ENCODE assay signal across 8 cellular contexts in the genomic region with DNA sequence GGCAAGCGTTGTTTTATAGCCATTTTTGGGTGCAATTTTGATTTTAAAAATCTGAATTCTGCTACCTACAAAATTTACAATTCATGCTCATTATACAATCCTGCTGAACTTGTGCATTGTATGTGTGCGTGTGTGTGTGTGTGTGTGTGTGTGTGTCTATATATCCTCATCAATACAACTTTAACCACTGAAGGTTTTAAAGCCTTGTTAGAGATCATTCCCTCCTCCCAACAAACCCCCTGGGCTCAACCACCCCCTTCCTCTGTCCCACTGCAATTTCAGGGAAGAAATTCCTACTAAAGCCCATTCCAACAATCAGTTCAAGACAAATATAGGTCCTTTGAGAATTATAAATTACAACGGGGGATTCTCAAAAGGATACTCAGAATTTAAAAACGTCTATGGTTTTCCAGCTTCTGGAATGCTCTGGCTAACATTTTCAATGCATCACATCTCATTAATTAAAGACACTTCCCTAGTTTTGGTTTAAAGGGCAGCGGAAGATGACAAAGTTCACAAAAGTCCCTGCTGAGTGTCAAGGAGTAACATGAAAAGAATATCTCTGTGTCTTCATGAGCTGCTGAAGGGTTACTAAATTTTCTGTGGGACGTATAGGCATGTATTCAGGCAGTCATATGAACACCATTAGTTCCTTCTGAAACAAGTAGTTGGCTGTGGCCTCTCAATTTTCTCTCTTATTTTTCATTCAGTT. TPM values are rescaled to one million over a fixed set of nuclear protein-coding genes. Genes with fewer than 3 reads are reported as not detected.
DNase-seq lines count a peak whose midpoint lies in the region; ATAC-seq and TF ChIP-seq lines count a peak whose summit lies in the region.

No MANE protein-coding gene starts in this region.

- H3K9me3 Mint-ChIP-seq in activated CD4-positive, alpha-beta memory T cell treated with anti-CD3 and anti-CD28 coated beads, Interleukin-2, amount 10 ng/mL, durations not matched to agents 7 days and 5 days = no peaks in the 10 kb centered on the region

- H3K36me3 ChIP-seq in smooth muscle cell (ENCODE audit: low read depth) (no peaks in the 10 kb centered on the region), OCI-LY7 (ENCODE audit: insufficient read depth, low read length) (no peaks in the 10 kb centered on the region)

- H3K9me3 ChIP-seq in smooth muscle cell (replicated peaks; ENCODE audit: low read depth) = no peaks in the 10 kb centered on the region
- H3K9me3 ChIP-seq in OCI-LY7 (ENCODE audit: low read length) = no peaks in the 10 kb centered on the region

- H3K27me3 ChIP-seq in smooth muscle cell (ENCODE audit: low read depth) = no peaks in the 10 kb centered on the region

- CTCF ChIA-PET in activated CD4-positive, alpha-beta memory T cell treated with anti-CD3 and anti-CD28 coated beads, Interleukin-2, amount 10 ng/mL, durations not matched to agents 7 days and 5 days (lab: Charles Lee) = no interaction called here
- CTCF ChIA-PET in OCI-LY7 (lab: Charles Lee; ENCODE audit: unreplicated experiment) = no interaction called here

- H4K20me1 ChIP-seq in smooth muscle cell (ENCODE audit: low read depth) = no peaks in the 10 kb centered on the region
- H4K20me1 ChIP-seq in OCI-LY7 (ENCODE audit: insufficient read depth, low read length) = no peaks in the 10 kb centered on the region

- H3K4me2 ChIP-seq in smooth muscle cell (peak overlapping the region; percentile 86), OCI-LY7 (ENCODE audit: low read length) (no peak overlapping the region)

- H3K79me2 ChIP-seq in smooth muscle cell (ENCODE audit: low read depth) = peaks cover 26% of the 10 kb centered on the region
- H3K79me2 ChIP-seq in OCI-LY7 (ENCODE audit: insufficient read depth, low read depth, low read length) = no peaks in the 10 kb centered on the region

- H3K36me3 Mint-ChIP-seq in activated CD4-positive, alpha-beta memory T cell treated with anti-CD3 and anti-CD28 coated beads, Interleukin-2, amount 10 ng/mL, durations not matched to agents 7 days and 5 days (ENCODE audit: low read depth) = no peaks in the 10 kb centered on the region

- H3K4me3 Mint-ChIP-seq in activated CD4-positive, alpha-beta memory T cell treated with anti-CD3 and anti-CD28 coated beads, Interleukin-2, amount 10 ng/mL, durations not matched to agents 7 days and 5 days = peak overlapping the region; percentile 76

- peaks cover 5% of the 10 kb centered on the region for H3K4me1 Mint-ChIP-seq in activated CD4-positive, alpha-beta memory T cell treated with anti-CD3 and anti-CD28 coated beads, Interleukin-2, amount 10 ng/mL, durations not matched to agents 7 days and 5 days

- peak overlapping the region; percentile 55 for H3K9ac ChIP-seq in smooth muscle cell (ENCODE audit: low read depth)

- no peaks in the 10 kb centered on the region for H3K27me3 Mint-ChIP-seq in activated CD4-positive, alpha-beta memory T cell treated with anti-CD3 and anti-CD28 coated beads, Interleukin-2, amount 10 ng/mL, durations not matched to agents 7 days and 5 days

- H3K4me1 ChIP-seq in smooth muscle cell (ENCODE audit: low read depth) (peaks cover 57% of the 10 kb centered on the region), OCI-LY7 (ENCODE audit: insufficient read depth, low read length, poor library complexity, severe bottlenecking) (no peaks in the 10 kb centered on the region)

- H3F3A ChIP-seq in smooth muscle cell (ENCODE audit: low read depth) = no peaks in the 10 kb centered on the region

- BruUV-seq in OCI-LY7 (replicated peaks; lab: Mats Ljungman, UMichigan) = no TSS peak

- no peak for DNase-seq in HFF-Myc (ENCODE audit: extremely low read depth, low read depth)
- DNase-seq in activated CD4-positive, alpha-beta memory T cell treated with anti-CD3 and anti-CD28 coated beads, Interleukin-2, amount 10 ng/mL, durations not matched to agents 7 days and 5 days = no peak
- no peak for DNase-seq in left ventricle myocardium superior
- no peak for DNase-seq in smooth muscle cell (lab: John Stamatoyannopoulos, UW; ENCODE audit: unreplicated experiment)
- no peak for DNase-seq in OCI-LY7 (ENCODE audit: low spot score)
- no peak for DNase-seq in epidermal melanocyte (ENCODE audit: insufficient read length, low spot score)
- no peak for DNase-seq in iPS-NIHi7 (ENCODE audit: extremely low spot score)
- DNase-seq in NCI-H510A (lab: John Stamatoyannopoulos, UW) = no peak

- peak; percentile 27 for ATAC-seq in left ventricle myocardium superior

- TF ChIP-seq CTCF in HFF-Myc (IDR thresholded peaks at IDR 0.05; ENCODE audit: low read depth, low read length, missing control alignments) (no peak), smooth muscle cell (IDR thresholded peaks at IDR 0.05; ENCODE audit: borderline replicate concordance, insufficient read depth, poor library complexity, severe bottlenecking) (no peak), OCI-LY7 (conservative IDR thresholded peaks at IDR 0.05; ENCODE audit: low read length) (no peak)

- intact Hi-C loops in left ventricle myocardium superior (cut with micrococcal nuclease) (no loop called here), OCI-LY7 (cut with micrococcal nuclease; ENCODE audit: unreplicated experiment) (no loop called here)

- peak overlapping the region; percentile 82 for H3K4me3 ChIP-seq in HFF-Myc (replicated peaks; ENCODE audit: low read depth, low read length)
- H3K4me3 ChIP-seq in smooth muscle cell = peak overlapping the region; percentile 73
- no peak overlapping the region for H3K4me3 ChIP-seq in OCI-LY7 (ENCODE audit: low read depth, low read length, poor library complexity, severe bottlenecking)

- POLR2A ChIA-PET in activated CD4-positive, alpha-beta memory T cell treated with anti-CD3 and anti-CD28 coated beads, Interleukin-2, amount 10 ng/mL, durations not matched to agents 7 days and 5 days (lab: Charles Lee) = no interaction called here
- POLR2A ChIA-PET in OCI-LY7 (lab: Charles Lee) = interaction anchor here (0.7 to 1.1 kb wide), 2 partner anchors 17 to 326 kb away, joined by 3 read pairs; no protein-coding TSS in a partner anchor

- 5% methylated on average over 6 of the region's 6 CpGs for WGBS in smooth muscle cell (ENCODE audit: low lambda C conversion rate)

- no peak overlapping the region for H3K27ac Mint-ChIP-seq in activated CD4-positive, alpha-beta memory T cell treated with anti-CD3 and anti-CD28 coated beads, Interleukin-2, amount 10 ng/mL, durations not matched to agents 7 days and 5 days

- H3K27ac ChIP-seq in smooth muscle cell (ENCODE audit: low read depth) (peak overlapping the region; percentile 33), OCI-LY7 (ENCODE audit: low read depth, low read length, poor library complexity, severe bottlenecking) (no peak overlapping the region)

- H2AFZ ChIP-seq in smooth muscle cell (ENCODE audit: low read depth) (peak overlapping the region; percentile 92), OCI-LY7 (ENCODE audit: low read length) (no peak overlapping the region)

- H3K9me2 ChIP-seq in OCI-LY7 (ENCODE audit: insufficient read depth, low read length) = no peaks in the 10 kb centered on the region

RNA-seq across cellular contexts. Expression of gene SEMA3A, which starts 0.9 kb away (rescaled TPM):
- total RNA-seq in activated CD4-positive, alpha-beta memory T cell treated with anti-CD3 and anti-CD28 coated beads, Interleukin-2, amount 10 ng/mL, durations not matched to agents 7 days and 5 days = under 1 TPM; 0.30 to 0.38 TPM
- total RNA-seq in left ventricle myocardium superior (1.2 TPM), smooth muscle cell (31.3 and 34.6 TPM in 2 replicates), OCI-LY7 (2022) (not detected in 2 replicates)
- 8.3 and 12.0 TPM in 2 replicates for polyA plus RNA-seq in smooth muscle cell
- total RNA-seq in OCI-LY7 (2014; rRNA removed; shearing (Covaris generic)) = not detected in 2 replicates

Comparison
In these comparisons a context has a peak if more than half of its experiments do, and no peak if none do; other contexts are left out.
1. RNA of gene SEMA3A, which starts 0.9 kb away (total RNA-seq): 31.3 to 34.6 TPM in smooth muscle cell; 1.2 TPM in left ventricle myocardium superior (single experiment), 0.30 to 0.38 TPM in activated CD4-positive, alpha-beta memory T cell treated with anti-CD3 and anti-CD28 coated beads, Interleukin-2, amount 10 ng/mL, durations not matched to agents 7 days and 5 days and not detected in OCI-LY7; every median in the first group is over 10 times any median in the second.